ENCODE assay signal across 37 cellular contexts in the genomic region with DNA sequence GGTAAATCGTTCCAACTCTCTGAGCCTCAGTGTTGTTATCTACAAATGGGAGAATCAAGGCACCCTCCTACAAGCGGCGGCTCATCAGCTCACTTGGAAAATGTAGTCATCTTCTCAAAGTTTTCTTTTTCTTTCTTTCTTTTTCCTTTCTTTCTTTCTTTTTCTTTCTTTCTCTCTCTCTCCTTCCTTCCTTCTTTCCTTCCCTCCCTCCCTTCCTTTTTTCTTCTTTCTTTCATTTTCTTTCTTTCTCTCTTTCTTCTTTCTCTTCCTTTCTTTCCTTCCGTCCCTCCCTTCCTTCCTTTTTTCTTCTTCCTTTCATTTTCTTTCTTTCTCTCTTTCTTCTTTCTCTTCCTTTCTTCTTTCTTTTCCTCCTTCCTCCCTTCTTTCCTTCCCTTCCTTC. TPM values are rescaled to one million over a fixed set of nuclear protein-coding genes. Genes with fewer than 3 reads are reported as not detected.
"Had no signal": no experiment of that assay in that cellular context is flagged by ENCODE, and none has a peak within 500 bp of the region (broad histone marks: within the 10 kb centered on the region; RNA-seq: fewer than 3 reads in every experiment).

No MANE protein-coding gene starts in this region.

- H3K4me3 Mint-ChIP-seq: activated B cell treated with CpG ODN at 0.5 μM for 24 hours; activated CD4-positive, alpha-beta memory T cell treated with anti-CD3 and anti-CD28 coated beads for 36 hours; activated CD4-positive, alpha-beta T cell treated with anti-CD3 and anti-CD28 coated beads, Interleukin-2, amount 10 ng/mL, durations not matched to agents 24 days and 14 days; activated CD8-positive, alpha-beta T cell treated with anti-CD3 and anti-CD28 coated beads for 36 hours; activated naive CD4-positive, alpha-beta T cell treated with anti-CD3 and anti-CD28 coated beads for 36 hours; activated naive CD8-positive, alpha-beta T cell treated with anti-CD3 and anti-CD28 coated beads for 36 hours; activated T-cell treated with anti-CD3 and anti-CD28 coated beads, Interleukin-2, amount 50 U/mL, for 24 hours; activated T-helper 1 cell treated with anti-CD3 and anti-CD28 coated beads, Interleukin-12 subunit alpha, Interleukin-12 subunit beta, Interleukin-2, Interleukin-4 antibody, amounts not matched to agents 30 ng/mL and 10 ng/mL and 1 ng/mL, durations not matched to agents 14 hours and 24 hours and 36 hours; activated T-helper 17 cell treated with anti-CD3 and anti-CD28 coated beads, Interleukin-2, amount 50 U/mL, for 72 hours; T-helper 2 cell treated with Interferon-gamma antibody and Interleukin-4, amounts not matched to agents 5 μg/mL and 100 μg/mL, for 36 hours had no signal

- H3K36me3 ChIP-seq: adrenal gland, brain microvascular endothelial cell, breast epithelium had no signal

- H3K27ac ChIP-seq: adrenal gland, body of pancreas, brain microvascular endothelial cell, breast epithelium, VCaP had no signal

- H3K4me1 Mint-ChIP-seq: activated B cell treated with CpG ODN at 0.5 μM for 24 hours; activated CD4-positive, alpha-beta T cell treated with anti-CD3 and anti-CD28 coated beads, Interleukin-2, amount 10 ng/mL, durations not matched to agents 24 days and 14 days; activated naive CD8-positive, alpha-beta T cell treated with anti-CD3 and anti-CD28 coated beads for 36 hours; activated T-helper 17 cell treated with anti-CD3 and anti-CD28 coated beads, Interleukin-2, amount 50 U/mL, for 72 hours had no signal

- H3K27me3 Mint-ChIP-seq: activated CD4-positive, alpha-beta memory T cell treated with anti-CD3 and anti-CD28 coated beads for 36 hours had no signal

- H3K27me3 ChIP-seq: adrenal gland, body of pancreas, brain microvascular endothelial cell had no signal

- H3K36me3 Mint-ChIP-seq: activated CD4-positive, alpha-beta memory T cell treated with anti-CD3 and anti-CD28 coated beads for 36 hours; activated naive CD4-positive, alpha-beta T cell treated with anti-CD3 and anti-CD28 coated beads, Interleukin-2, amount 50 U/mL, for 72 hours; activated naive CD8-positive, alpha-beta T cell treated with anti-CD3 and anti-CD28 coated beads for 36 hours had no signal

- FAIRE-seq: astrocyte, colon, TTC549 had no signal

- DNase-seq: activated B cell treated with CpG ODN at 0.5 μM for 24 hours; activated CD4-positive, alpha-beta memory T cell treated with anti-CD3 and anti-CD28 coated beads for 36 hours; activated CD4-positive, alpha-beta T cell treated with anti-CD3 and anti-CD28 coated beads for 4 hours; activated CD4-positive, alpha-beta T cell treated with anti-CD3 and anti-CD28 coated beads, Interleukin-2, amount 10 ng/mL, durations not matched to agents 24 days and 14 days; activated CD4-positive, alpha-beta T cell treated with anti-CD3 and anti-CD28 coated beads, Interleukin-2, amount 50 U/mL, for 1 hour; activated CD4-positive, alpha-beta T cell treated with anti-CD3 and anti-CD28 coated beads, Interleukin-2, amount 50 U/mL, for 4 hours; activated CD4-positive, CD25-positive, alpha-beta regulatory T cell treated with anti-CD3 and anti-CD28 coated beads, Interleukin-2, amount 50 U/mL, for 72 hours; activated CD8-positive, alpha-beta memory T cell treated with anti-CD3 and anti-CD28 coated beads, Interleukin-2, amount 50 U/mL, for 4 hours; activated CD8-positive, alpha-beta T cell treated with anti-CD3 and anti-CD28 coated beads for 36 hours; activated effector memory CD4-positive, alpha-beta T cell treated with anti-CD3 and anti-CD28 coated beads, Interleukin-2, amount 50 U/mL, for 16 hours; activated gamma-delta T cell treated with Interleukin-2 at 50 U/mL for 16 hours; activated naive CD4-positive, alpha-beta T cell; activated naive CD4-positive, alpha-beta T cell treated with anti-CD3 and anti-CD28 coated beads for 36 hours; activated naive CD4-positive, alpha-beta T cell treated with anti-CD3 and anti-CD28 coated beads, Interleukin-2, amount 50 U/mL, for 16 hours; activated naive CD8-positive, alpha-beta T cell treated with anti-CD3 and anti-CD28 coated beads for 36 hours; activated T-cell treated with anti-CD3 and anti-CD28 coated beads for 4 hours; activated T-cell treated with anti-CD3 and anti-CD28 coated beads, Interleukin-2, amount 50 U/mL, for 24 hours; activated T-cell treated with anti-CD3 and anti-CD28 coated beads, Interleukin-2, amount 50 U/mL, for 48 hours; adrenal gland; amniotic stem cell; aorta; body of pancreas; brain microvascular endothelial cell; central memory CD4-positive, alpha-beta T cell; T-helper 2 cell; T-helper 9 cell had no signal

- H3K9me3 ChIP-seq: adrenal gland, body of pancreas, breast epithelium had no signal

- H3K9me3 Mint-ChIP-seq: activated B cell treated with CpG ODN at 0.5 μM for 24 hours; activated CD4-positive, alpha-beta memory T cell treated with anti-CD3 and anti-CD28 coated beads for 36 hours; activated CD4-positive, alpha-beta T cell treated with anti-CD3 and anti-CD28 coated beads, Interleukin-2, amount 10 ng/mL, durations not matched to agents 24 days and 14 days; activated CD8-positive, alpha-beta T cell treated with anti-CD3 and anti-CD28 coated beads for 36 hours; activated naive CD4-positive, alpha-beta T cell treated with anti-CD3 and anti-CD28 coated beads for 36 hours; activated naive CD4-positive, alpha-beta T cell treated with anti-CD3 and anti-CD28 coated beads, Interleukin-2, amount 50 U/mL, for 72 hours; activated naive CD8-positive, alpha-beta T cell treated with anti-CD3 and anti-CD28 coated beads for 36 hours; activated T-cell treated with anti-CD3 and anti-CD28 coated beads, Interleukin-2, amount 50 U/mL, for 24 hours; activated T-helper 1 cell treated with anti-CD3 and anti-CD28 coated beads, Interleukin-12 subunit alpha, Interleukin-12 subunit beta, Interleukin-2, Interleukin-4 antibody, amounts not matched to agents 30 ng/mL and 10 ng/mL and 1 ng/mL, durations not matched to agents 14 hours and 24 hours and 36 hours; activated T-helper 17 cell treated with anti-CD3 and anti-CD28 coated beads, Interleukin-2, amount 50 U/mL, for 72 hours; T-helper 2 cell treated with Interferon-gamma antibody and Interleukin-4, amounts not matched to agents 5 μg/mL and 100 μg/mL, for 36 hours had no signal

- H3K4me1 ChIP-seq: adrenal gland, body of pancreas, breast epithelium had no signal

- H3K4me3 ChIP-seq: adrenal gland, body of pancreas, breast epithelium had no signal

- H3K27ac Mint-ChIP-seq: activated B cell treated with CpG ODN at 0.5 μM for 24 hours; activated CD4-positive, alpha-beta memory T cell treated with anti-CD3 and anti-CD28 coated beads for 36 hours; activated CD4-positive, alpha-beta T cell treated with anti-CD3 and anti-CD28 coated beads, Interleukin-2, amount 10 ng/mL, durations not matched to agents 24 days and 14 days; activated CD8-positive, alpha-beta T cell treated with anti-CD3 and anti-CD28 coated beads for 36 hours; activated naive CD4-positive, alpha-beta T cell treated with anti-CD3 and anti-CD28 coated beads for 36 hours; activated naive CD4-positive, alpha-beta T cell treated with anti-CD3 and anti-CD28 coated beads, Interleukin-2, amount 50 U/mL, for 72 hours; activated naive CD8-positive, alpha-beta T cell treated with anti-CD3 and anti-CD28 coated beads for 36 hours; activated T-cell treated with anti-CD3 and anti-CD28 coated beads, Interleukin-2, amount 50 U/mL, for 24 hours; activated T-helper 1 cell treated with anti-CD3 and anti-CD28 coated beads, Interleukin-12 subunit alpha, Interleukin-12 subunit beta, Interleukin-2, Interleukin-4 antibody, amounts not matched to agents 30 ng/mL and 10 ng/mL and 1 ng/mL, durations not matched to agents 14 hours and 24 hours and 36 hours; activated T-helper 17 cell treated with anti-CD3 and anti-CD28 coated beads, Interleukin-2, amount 50 U/mL, for 72 hours; T-helper 2 cell treated with Interferon-gamma antibody and Interleukin-4, amounts not matched to agents 5 μg/mL and 100 μg/mL, for 36 hours had no signal

- ATAC-seq: activated CD8-positive, alpha-beta T cell treated with anti-CD3 and anti-CD28 coated beads for 36 hours; activated naive CD4-positive, alpha-beta T cell treated with anti-CD3 and anti-CD28 coated beads, Interleukin-2, amount 50 U/mL, for 72 hours; activated T-helper 17 cell treated with anti-CD3 and anti-CD28 coated beads, Interleukin-2, amount 50 U/mL, for 72 hours; body of pancreas had no signal

RNA-seq across cellular contexts. Expression of gene TGM3, which starts 55.0 kb away (rescaled TPM):
- total RNA-seq: activated B cell treated with CpG ODN at 0.5 μM for 24 hours; activated CD4-positive, alpha-beta memory T cell treated with anti-CD3 and anti-CD28 coated beads for 36 hours; activated CD4-positive, alpha-beta T cell treated with anti-CD3 and anti-CD28 coated beads, Interleukin-2, amount 10 ng/mL, durations not matched to agents 24 days and 14 days; activated CD8-positive, alpha-beta memory T cell treated with anti-CD3 and anti-CD28 coated beads for 36 hours; activated CD8-positive, alpha-beta T cell treated with anti-CD3 and anti-CD28 coated beads for 36 hours; activated naive CD4-positive, alpha-beta T cell treated with anti-CD3 and anti-CD28 coated beads for 36 hours; activated naive CD8-positive, alpha-beta T cell treated with anti-CD3 and anti-CD28 coated beads for 36 hours; activated T-helper 1 cell treated with anti-CD3 and anti-CD28 coated beads, Interleukin-12 subunit alpha, Interleukin-12 subunit beta, Interleukin-2, Interleukin-4 antibody, amounts not matched to agents 30 ng/mL and 10 ng/mL and 1 ng/mL, durations not matched to agents 14 hours and 24 hours and 36 hours; aorta; astrocyte; breast epithelium; cardiac septum had no signal
